In the genomic region with DNA sequence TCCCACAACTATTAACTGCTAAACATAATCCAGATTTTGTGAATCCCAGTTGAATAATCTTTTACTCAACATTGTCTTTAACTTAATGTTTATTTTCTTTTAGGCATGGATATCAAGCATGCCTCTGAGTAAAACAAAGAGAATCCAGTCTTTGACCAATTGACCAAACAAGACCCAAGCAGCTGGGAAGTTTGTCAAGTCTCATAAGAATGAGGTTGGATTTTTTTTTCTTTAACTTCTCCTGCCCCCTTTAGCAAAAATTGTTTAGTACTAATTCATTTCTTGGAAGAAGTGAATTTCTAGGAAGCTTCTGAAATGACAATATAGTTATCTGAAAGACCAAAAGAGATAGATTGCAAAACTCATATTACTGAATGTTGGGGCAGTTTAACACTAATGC, we compare ENCODE assay signal across 19 cellular contexts.
DNase-seq lines count a peak whose midpoint lies in the region; ATAC-seq, FAIRE-seq and TF ChIP-seq lines count a peak whose summit lies in the region.
"Had no signal": no experiment of that assay in that cellular context is flagged by ENCODE, and none has a peak within 500 bp of the region (broad histone marks: within the 10 kb centered on the region; RNA-seq: fewer than 3 reads in every experiment).

No MANE protein-coding gene starts in this region.

- H3K9me3 ChIP-seq in osteoblast (ENCODE audit: low read depth, low read length), result no peaks in the 10 kb centered on the region
- H3K9me3 ChIP-seq: stomach, uterus had no signal

- H3K27ac ChIP-seq in KMS-11, result peak overlapping the region; percentile 81; the same call in 1 of the 2 replicates
- peak overlapping the region; percentile 38 for H3K27ac ChIP-seq in osteoblast (ENCODE audit: low read depth, low read length)
- H3K27ac ChIP-seq: uterus had no signal

- H3K9ac ChIP-seq in KMS-11, result no peak overlapping the region

- no peaks in the 10 kb centered on the region for H3K9me3 Mint-ChIP-seq in chondrocyte (ENCODE audit: low read depth)
- H3K9me3 Mint-ChIP-seq: activated naive CD8-positive, alpha-beta T cell treated with anti-CD3 and anti-CD28 coated beads for 36 hours; activated T-cell treated with anti-CD3 and anti-CD28 coated beads, Interleukin-2, amount 50 U/mL, for 24 hours had no signal

- ATAC-seq in GM21515 (IDR thresholded peaks at IDR 0.05; ENCODE audit: unreplicated experiment), result no peak

- H3K36me3 Mint-ChIP-seq in chondrocyte (ENCODE audit: low read depth), result no peaks in the 10 kb centered on the region
- H3K36me3 Mint-ChIP-seq: activated naive CD8-positive, alpha-beta T cell treated with anti-CD3 and anti-CD28 coated beads for 36 hours had no signal

- H3K4me1 ChIP-seq in KMS-11 (ENCODE audit: low read depth, poor library complexity, severe bottlenecking), result peaks cover 96% of the 10 kb centered on the region
- peaks cover 44% of the 10 kb centered on the region for H3K4me1 ChIP-seq in osteoblast (ENCODE audit: insufficient read depth, low read length)
- H3K4me1 ChIP-seq: uterus had no signal

- H3K27me3 Mint-ChIP-seq in chondrocyte (ENCODE audit: low read depth), result no peaks in the 10 kb centered on the region

- no peak overlapping the region for H3K4me3 Mint-ChIP-seq in chondrocyte (ENCODE audit: unreplicated experiment)
- H3K4me3 Mint-ChIP-seq: activated naive CD8-positive, alpha-beta T cell treated with anti-CD3 and anti-CD28 coated beads for 36 hours; activated T-cell treated with anti-CD3 and anti-CD28 coated beads, Interleukin-2, amount 50 U/mL, for 24 hours had no signal

- TF ChIP-seq CTCF in AG09309 (IDR thresholded peaks at IDR 0.05; ENCODE audit: control insufficient read depth, insufficient read depth, low read depth, low read length, missing control alignments) (no peak), KMS-11 (conservative IDR thresholded peaks at IDR 0.05; ENCODE audit: low read depth, low read length) (no peak), chondrocyte (IDR thresholded peaks at IDR 0.05) (peak; percentile 34), osteoblast (IDR thresholded peaks at IDR 0.05; ENCODE audit: extremely low read depth, low read depth, low read length) (peak; percentile 15)

- H3K36me3 ChIP-seq in KMS-11 (ENCODE audit: insufficient read depth), result no peaks in the 10 kb centered on the region
- no peaks in the 10 kb centered on the region for H3K36me3 ChIP-seq in osteoblast (ENCODE audit: insufficient read depth, low read length)
- H3K36me3 ChIP-seq: stomach, uterus had no signal

- peaks cover 35% of the 10 kb centered on the region for H3K4me1 Mint-ChIP-seq in chondrocyte (ENCODE audit: low read depth)
- H3K4me1 Mint-ChIP-seq: activated naive CD8-positive, alpha-beta T cell treated with anti-CD3 and anti-CD28 coated beads for 36 hours had no signal

- no peaks in the 10 kb centered on the region for H3K79me2 ChIP-seq in KMS-11 (ENCODE audit: insufficient read depth, low read depth)
- no peaks in the 10 kb centered on the region for H3K79me2 ChIP-seq in osteoblast (ENCODE audit: insufficient read depth, low read length)

- H4K20me1 ChIP-seq in KMS-11 (ENCODE audit: insufficient read depth), result no peaks in the 10 kb centered on the region
- no peaks in the 10 kb centered on the region for H4K20me1 ChIP-seq in osteoblast (ENCODE audit: insufficient read depth, low read length)

- FAIRE-seq in RCC 7860 (lab: Jason Lieb, UNC), result no peak

- H3K4me3 ChIP-seq in AG09309 (ENCODE audit: control insufficient read depth, low read depth, low read length), result no peak overlapping the region
- no peak overlapping the region for H3K4me3 ChIP-seq in KMS-11 (IDR thresholded peaks at IDR 0.05; ENCODE audit: insufficient read depth, low read depth, low read length)
- H3K4me3 ChIP-seq in osteoblast (ENCODE audit: insufficient read depth, low read length), result no peak overlapping the region
- H3K4me3 ChIP-seq: stomach, uterus had no signal

- H2AFZ ChIP-seq in KMS-11 (ENCODE audit: low read depth) (no peak overlapping the region), osteoblast (ENCODE audit: low read length) (no peak overlapping the region)

- H3K4me2 ChIP-seq in KMS-11 (peak overlapping the region; percentile 66), osteoblast (ENCODE audit: insufficient read depth, low read length) (peak overlapping the region; percentile 56)

- DNase-seq in AG09309 (ENCODE audit: low read depth), result peak; percentile 75
- DNase-seq in chondrocyte (ENCODE audit: low spot score), result no peak
- peak; percentile 58 for DNase-seq in osteoblast (ENCODE audit: insufficient read length, low spot score, missing footprints)
- DNase-seq in RCC 7860 (ENCODE audit: low spot score), result no peak
- DNase-seq in activated CD4-positive, CD25-positive, alpha-beta regulatory T cell (lab: John Stamatoyannopoulos, UW), result no peak
- DNase-seq in activated gamma-delta T cell treated with Interleukin-2 at 50 U/mL for 16 hours, result no peak
- DNase-seq: activated CD4-positive, alpha-beta T cell treated with anti-CD3 and anti-CD28 coated beads, Interleukin-2, amount 50 U/mL, for 48 hours; activated naive CD8-positive, alpha-beta T cell treated with anti-CD3 and anti-CD28 coated beads for 36 hours; activated T-cell treated with anti-CD3 and anti-CD28 coated beads, Interleukin-2, amount 50 U/mL, for 24 hours; cerebellar nuclear complex; hippocampal formation; MM.1S; NCI-H510A treated with DMSO at 0.1 percent for 48 hours; posterior cingulate gyrus; stimulated activated CD4-positive, alpha-beta T cell treated with anti-CD3 and anti-CD28 coated beads, Interleukin-15, amount 100 ng/mL, for 24 hours; stomach; uterus had no signal

- H3K27me3 ChIP-seq in KMS-11 (ENCODE audit: insufficient read depth, low read depth) (no peaks in the 10 kb centered on the region), osteoblast (ENCODE audit: insufficient read depth, low read length) (no peaks in the 10 kb centered on the region)
- H3K27me3 ChIP-seq: stomach, uterus had no signal

- H3K27ac Mint-ChIP-seq in chondrocyte (ENCODE audit: unreplicated experiment), result no peak overlapping the region
- H3K27ac Mint-ChIP-seq: activated naive CD8-positive, alpha-beta T cell treated with anti-CD3 and anti-CD28 coated beads for 36 hours; activated T-cell treated with anti-CD3 and anti-CD28 coated beads, Interleukin-2, amount 50 U/mL, for 24 hours had no signal

Comparison
In these comparisons a context has a peak if more than half of its experiments do, and no peak if none do; other contexts are left out.
1. DNase-seq: peak in AG09309 (single experiment) and osteoblast (single experiment); none in chondrocyte (single experiment), RCC 7860 (single experiment), activated CD4-positive, CD25-positive, alpha-beta regulatory T cell (0 of 4) and activated gamma-delta T cell treated with Interleukin-2 at 50 U/mL for 16 hours (single experiment).
2. CTCF ChIP-seq: peak in chondrocyte (single experiment) and osteoblast (single experiment); none in AG09309 (single experiment) and KMS-11 (single experiment).